ENCODE assay signal across 20 cellular contexts in the genomic region with DNA sequence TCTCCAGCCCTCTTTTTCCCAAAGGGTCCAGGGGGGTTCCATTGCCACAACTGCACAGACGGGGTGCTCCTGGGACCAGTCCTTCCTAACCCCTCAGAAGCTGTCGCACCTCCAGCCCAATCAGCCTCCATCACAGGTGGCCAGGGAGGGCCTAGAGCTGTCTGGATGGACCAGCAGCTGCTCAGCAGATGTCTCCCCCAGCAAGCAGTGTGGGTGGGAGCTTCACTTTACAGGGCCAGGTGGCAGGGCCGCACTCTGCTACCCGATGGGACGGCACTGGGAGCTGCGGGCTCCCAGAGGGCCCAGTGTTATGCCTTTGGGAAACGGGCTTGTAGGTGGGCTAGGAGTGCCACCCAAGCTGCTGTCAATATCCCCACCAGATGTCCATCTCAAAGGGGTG.
DNase-seq lines count a peak whose midpoint lies in the region; FAIRE-seq and TF ChIP-seq lines count a peak whose summit lies in the region.
"Had no signal": no experiment of that assay in that cellular context is flagged by ENCODE, and none has a peak within 500 bp of the region (broad histone marks: within the 10 kb centered on the region; RNA-seq: fewer than 3 reads in every experiment).

No MANE protein-coding gene starts in this region.

- H3K4me3 ChIP-seq in BE2C (ENCODE audit: low read depth, low read length), result no peak overlapping the region
- H3K4me3 ChIP-seq: GM12878, GM23338 had no signal

- peak; percentile 53 for FAIRE-seq in GM12892 (lab: Jason Lieb, UNC)
- FAIRE-seq: A204.1, GM12878 had no signal

- H3K9me3 ChIP-seq in BE2C, result no peaks in the 10 kb centered on the region

- TF ChIP-seq POLR2A in GM12892 (IDR thresholded peaks at IDR 0.05; ENCODE audit: low read depth, low read length), result no peak

- no peaks in the 10 kb centered on the region for H3K36me3 ChIP-seq in BE2C

- DNase-seq in BE2C (peak; percentile 32), GM12892 (ENCODE audit: insufficient read length) (no peak), NCI-H82 treated with DMSO at 0.1 percent for 48 hours (lab: John Stamatoyannopoulos, UW; ENCODE audit: unreplicated experiment) (peak; percentile 10), NCI-H510A (lab: John Stamatoyannopoulos, UW) (no peak)
- DNase-seq in activated CD4-positive, alpha-beta T cell treated with anti-CD3 and anti-CD28 coated beads for 48 hours, result no peak
- DNase-seq in activated naive CD4-positive, alpha-beta T cell (lab: John Stamatoyannopoulos, UW), result no peak
- DNase-seq: CD4-positive, CD25-positive, alpha-beta regulatory T cell; DND-41; HCEC 1CT; IMR-90; NCI-H187; NCI-H2227 treated with DMSO at 0.1 percent for 48 hours; NCI-H510A treated with DMSO at 0.1 percent for 48 hours; SW 1271; T-helper 17 cell had no signal

- H3K27me3 ChIP-seq in BE2C (no peaks in the 10 kb centered on the region), layer of hippocampus (ENCODE audit: control insufficient read depth, insufficient read depth, low read length) (no peaks in the 10 kb centered on the region)

- H3K4me1 ChIP-seq in BE2C, result peaks cover 19% of the 10 kb centered on the region

- peak overlapping the region; percentile 87 for H3K27ac ChIP-seq in layer of hippocampus (ENCODE audit: low read depth, low read length)
- H3K27ac ChIP-seq: KMS-11 had no signal

- no peak for TF ChIP-seq CTCF in BE2C (IDR thresholded peaks at IDR 0.05; ENCODE audit: low read depth, low read length)

Comparison
In these comparisons a context has a peak if more than half of its experiments do, and no peak if none do; other contexts are left out.
1. DNase-seq: peak in BE2C (single experiment) and NCI-H82 treated with DMSO at 0.1 percent for 48 hours (single experiment); none in GM12892 (single experiment), NCI-H510A (single experiment), activated CD4-positive, alpha-beta T cell treated with anti-CD3 and anti-CD28 coated beads for 48 hours (single experiment) and activated naive CD4-positive, alpha-beta T cell (0 of 4).